Comparison of ENCODE assay signal across 8 cellular contexts in genomic region chr4:123856689-123857545, GRCh38.
DNase-seq lines count a peak whose midpoint lies in the region; ATAC-seq and TF ChIP-seq lines count a peak whose summit lies in the region.

No MANE protein-coding gene starts in this region.

- BruUV-seq in Calu3 (replicated peaks; lab: Mats Ljungman, UMichigan): no TSS peak

- intact Hi-C loops in adrenal gland (cut with DNase I) (no loop called here), Calu3 (cut with micrococcal nuclease; ENCODE audit: unreplicated experiment) (no loop called here)

- no peaks in the 10 kb centered on the region for H3K4me1 Mint-ChIP-seq in Calu3 (ENCODE audit: low read depth, unreplicated experiment)
- H3K4me1 Mint-ChIP-seq in activated T-cell treated with anti-CD3 and anti-CD28 coated beads, Interleukin-2, amount 50 U/mL, for 72 hours (ENCODE audit: low read depth): no peaks in the 10 kb centered on the region

- H3K9me3 ChIP-seq in adrenal gland (replicated peaks in 1 of 3) (no peaks in the 10 kb centered on the region), iPS-18a (ENCODE audit: control insufficient read depth, low read depth, low read length) (no peaks in the 10 kb centered on the region)

- peak; percentile 31 for DNase-seq in HuH-7 (ENCODE audit: low spot score)
- peak; percentile 35 to 85 (median 68) for DNase-seq in adrenal gland
- DNase-seq in smooth muscle cell of the brain vasculature (ENCODE audit: low read depth, low spot score): peak; percentile 26
- DNase-seq in Calu3: no peak
- DNase-seq in GM20000 (ENCODE audit: low spot score): no peak
- DNase-seq in activated T-cell treated with anti-CD3 and anti-CD28 coated beads, Interleukin-2, amount 50 U/mL, for 72 hours: no peak

- TF ChIP-seq POLR2A in adrenal gland (IDR thresholded peaks at IDR 0.05): no peak

- H3K4me3 Mint-ChIP-seq in Calu3 (ENCODE audit: low read depth, unreplicated experiment): no peak overlapping the region
- no peak overlapping the region for H3K4me3 Mint-ChIP-seq in activated T-cell treated with anti-CD3 and anti-CD28 coated beads, Interleukin-2, amount 50 U/mL, for 72 hours

- no peak overlapping the region for H3K9ac ChIP-seq in iPS-18a (ENCODE audit: low read length)

- TF ChIP-seq CTCF in adrenal gland (IDR thresholded peaks at IDR 0.05) (peak; percentile 5 to 63 (median 39)), Calu3 (IDR thresholded peaks at IDR 0.05; ENCODE audit: unreplicated experiment) (no peak), GM20000 (IDR thresholded peaks at IDR 0.05; ENCODE audit: extremely low read depth, missing control alignments) (no peak)

- no peaks in the 10 kb centered on the region for H3K27me3 Mint-ChIP-seq in Calu3 (ENCODE audit: unreplicated experiment)
- no peaks in the 10 kb centered on the region for H3K27me3 Mint-ChIP-seq in activated T-cell treated with anti-CD3 and anti-CD28 coated beads, Interleukin-2, amount 50 U/mL, for 72 hours (ENCODE audit: low read depth)

- H3K27ac ChIP-seq in adrenal gland (peak overlapping the region; percentile 18 to 87 (median 66)), iPS-18a (ENCODE audit: low read length) (no peak overlapping the region)

- no peaks in the 10 kb centered on the region for H3K27me3 ChIP-seq in adrenal gland
- H3K27me3 ChIP-seq in iPS-18a (ENCODE audit: control insufficient read depth, insufficient read depth, low read length): no peaks in the 10 kb centered on the region

- H3K4me3 ChIP-seq in adrenal gland: peak overlapping the region in 1 of 4 donors; percentile 16
- peak overlapping the region; percentile 36 for H3K4me3 ChIP-seq in iPS-18a (ENCODE audit: low read length)

- H3K9me3 Mint-ChIP-seq in Calu3 (ENCODE audit: low read depth, unreplicated experiment): no peaks in the 10 kb centered on the region
- H3K9me3 Mint-ChIP-seq in activated T-cell treated with anti-CD3 and anti-CD28 coated beads, Interleukin-2, amount 50 U/mL, for 72 hours: no peaks in the 10 kb centered on the region

- CTCF ChIA-PET in Calu3 (lab: Charles Lee): interaction anchor here (0.7 kb wide), 1 partner anchor 35 kb away, joined by 3 read pairs; no protein-coding TSS in a partner anchor

- WGBS in adrenal gland, 4 donors: 9 to 14% (median 13%) methylated on average over 9 of the region's 9 CpGs

- no peak for ATAC-seq in HG02571 (IDR thresholded peaks at IDR 0.05; ENCODE audit: unreplicated experiment)
- no peak for ATAC-seq in activated T-cell treated with anti-CD3 and anti-CD28 coated beads, Interleukin-2, amount 50 U/mL, for 72 hours (replicated peaks in 1 of 2)

- H3K36me3 Mint-ChIP-seq in Calu3 (ENCODE audit: insufficient read depth, unreplicated experiment): no peaks in the 10 kb centered on the region
- H3K36me3 Mint-ChIP-seq in activated T-cell treated with anti-CD3 and anti-CD28 coated beads, Interleukin-2, amount 50 U/mL, for 72 hours (ENCODE audit: insufficient read depth in 2 of 2): no peaks in the 10 kb centered on the region

- no peak overlapping the region for H3K27ac Mint-ChIP-seq in Calu3 (ENCODE audit: unreplicated experiment)
- H3K27ac Mint-ChIP-seq in activated T-cell treated with anti-CD3 and anti-CD28 coated beads, Interleukin-2, amount 50 U/mL, for 72 hours: no peak overlapping the region

- H3K36me3 ChIP-seq in adrenal gland (replicated peaks in 1 of 2) (no peaks in the 10 kb centered on the region), iPS-18a (ENCODE audit: control insufficient read depth, low read depth, low read length) (no peaks in the 10 kb centered on the region)

- H3K4me1 ChIP-seq in adrenal gland (replicated peaks in 1 of 2) (peaks cover 0 to 37% of the 10 kb centered on the region in 2 donors), iPS-18a (ENCODE audit: control insufficient read depth, low read depth, low read length) (peaks cover 17% of the 10 kb centered on the region)

Comparison
In these comparisons a context has a peak if more than half of its experiments do, and no peak if none do; other contexts are left out.
1. DNase-seq: peak in HuH-7 (single experiment), adrenal gland (7 of 7) and smooth muscle cell of the brain vasculature (single experiment); none in Calu3 (single experiment), GM20000 (single experiment) and activated T-cell treated with anti-CD3 and anti-CD28 coated beads, Interleukin-2, amount 50 U/mL, for 72 hours (0 of 2).
2. CTCF ChIP-seq: peak in adrenal gland (6 of 6); none in Calu3 (single experiment) and GM20000 (single experiment).